16 cellular contexts compared by ENCODE assay signal in the genomic region with DNA sequence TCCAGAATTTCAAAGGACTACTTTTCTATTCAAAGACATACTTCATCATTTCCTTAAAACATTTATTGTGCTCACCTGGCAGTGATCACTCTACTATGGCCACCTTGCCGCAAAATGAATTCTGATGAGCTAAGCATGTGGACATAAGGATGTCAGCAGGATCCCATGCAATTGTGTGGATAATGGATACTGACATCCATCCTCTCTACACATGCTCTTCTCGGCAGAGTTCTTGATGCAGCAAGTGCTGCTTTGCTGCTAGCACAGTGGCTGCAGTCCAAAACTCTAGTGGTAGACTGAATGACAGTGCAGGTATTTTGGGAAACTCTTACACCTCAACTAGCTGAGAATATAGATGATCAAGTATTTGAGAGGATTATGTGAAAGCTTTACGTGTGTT.
A peak's percentile ranks its signal among the peaks of the same experiment; 100 is the strongest.
DNase-seq lines count a peak whose midpoint lies in the region; ATAC-seq and TF ChIP-seq lines count a peak whose summit lies in the region.
"Had no signal": no experiment of that assay in that cellular context is flagged by ENCODE, and none has a peak within 500 bp of the region (broad histone marks: within the 10 kb centered on the region; RNA-seq: fewer than 3 reads in every experiment).

No MANE protein-coding gene starts in this region.

- ATAC-seq in left lung, result peak; percentile 49
- no peak for ATAC-seq in HG03565 (IDR thresholded peaks at IDR 0.05; ENCODE audit: unreplicated experiment)
- ATAC-seq: Right ventricle myocardium inferior had no signal

- TF ChIP-seq CTCF in brain (conservative IDR thresholded peaks at IDR 0.05) (no peak), left lung (IDR thresholded peaks at IDR 0.05) (no peak), GM10248 (IDR thresholded peaks at IDR 0.05; ENCODE audit: control extremely low read depth, extremely low read depth, low read depth, missing control alignments) (no peak)

- no peak overlapping the region for H3K4me3 ChIP-seq in left lung

- H3K27me3 ChIP-seq in left lung, result no peaks in the 10 kb centered on the region

- H3K4me1 Mint-ChIP-seq in brain, result peaks cover 18% of the 10 kb centered on the region
- H3K4me1 Mint-ChIP-seq: CD4-positive, CD25-positive, alpha-beta regulatory T cell had no signal

- no peaks in the 10 kb centered on the region for H3K27me3 Mint-ChIP-seq in brain
- H3K27me3 Mint-ChIP-seq: CD4-positive, CD25-positive, alpha-beta regulatory T cell had no signal

- in situ Hi-C loops in G401 (cut with HindIII; ENCODE audit: low sequenced_read_pairs), result no loop called here

- H3K4me3 Mint-ChIP-seq in brain, result peak overlapping the region in 2 of 5 experiments; percentile 19 to 29
- H3K4me3 Mint-ChIP-seq: CD4-positive, CD25-positive, alpha-beta regulatory T cell; H9; HFFc6 had no signal

- H3K9me3 ChIP-seq in left lung, result no peaks in the 10 kb centered on the region

- no peaks in the 10 kb centered on the region for H3K36me3 ChIP-seq in left lung

- CTCF ChIA-PET in GM10248 (lab: Yijun Ruan, JAX), result interaction anchor here (0.7 to 1.4 kb wide), 2 partner anchors 14 to 17 kb away, joined by 3 to 8 read pairs; no protein-coding TSS in a partner anchor

- POLR2A ChIA-PET in GM10248 (lab: Yijun Ruan, JAX), result no interaction called here

- no peaks in the 10 kb centered on the region for H3K4me1 ChIP-seq in left lung

- H3K36me3 Mint-ChIP-seq in brain, result no peaks in the 10 kb centered on the region
- H3K36me3 Mint-ChIP-seq: CD4-positive, CD25-positive, alpha-beta regulatory T cell had no signal

- H3K9me3 Mint-ChIP-seq in brain, result no peaks in the 10 kb centered on the region
- H3K9me3 Mint-ChIP-seq: CD4-positive, CD25-positive, alpha-beta regulatory T cell; H9; HFFc6 had no signal

- peak overlapping the region in 3 of 5 experiments; percentile 49 to 94 (median 63) for H3K27ac Mint-ChIP-seq in brain
- H3K27ac Mint-ChIP-seq: CD4-positive, CD25-positive, alpha-beta regulatory T cell; H9; HFFc6 had no signal

- no peak overlapping the region for H3K27ac ChIP-seq in left lung
- H3K27ac ChIP-seq: KMS-11 had no signal

- intact Hi-C loops in left lung (cut with DNase I), result no loop called here

- DNase-seq in G401 (ENCODE audit: low spot score) (peak; percentile 94), NCI-H1694 treated with DMSO at 0.1 percent for 48 hours (lab: John Stamatoyannopoulos, UW) (peak; percentile 77), left lung (no peak), GM10248 (ENCODE audit: extremely low spot score) (no peak)
- no peak for DNase-seq in activated CD8-positive, alpha-beta memory T cell treated with anti-CD3 and anti-CD28 coated beads, Interleukin-2, amount 50 U/mL, for 48 hours
- DNase-seq: CD4-positive, CD25-positive, alpha-beta regulatory T cell; DMS79 treated with DMSO at 0.1 percent for 48 hours; H9; HFFc6; NCI-H1092 treated with DMSO at 0.1 percent for 48 hours; NCI-H1436 treated with DMSO at 0.1 percent for 48 hours; NCI-H2107 had no signal

Comparison
In these comparisons a context has a peak if more than half of its experiments do, and no peak if none do; other contexts are left out.
1. DNase-seq: peak in G401 (single experiment) and NCI-H1694 treated with DMSO at 0.1 percent for 48 hours (single experiment); none in left lung (0 of 2), GM10248 (single experiment) and activated CD8-positive, alpha-beta memory T cell treated with anti-CD3 and anti-CD28 coated beads, Interleukin-2, amount 50 U/mL, for 48 hours (single experiment).